Comparison of ENCODE assay signal across 1 cellular context in genomic region chr5:132410451-132411381, GRCh38.
A peak's percentile ranks its signal among the peaks of the same experiment; 100 is the strongest.
TF ChIP-seq lines count a peak whose summit lies in the region.

No MANE protein-coding gene starts in this region.

TF ChIP-seq in HepG2, 621 proteins besides CTCF, POLR2A, EP300 and RAD21 (continued from another document and continues in another):
- TF ChIP-seq, protein P1, sequence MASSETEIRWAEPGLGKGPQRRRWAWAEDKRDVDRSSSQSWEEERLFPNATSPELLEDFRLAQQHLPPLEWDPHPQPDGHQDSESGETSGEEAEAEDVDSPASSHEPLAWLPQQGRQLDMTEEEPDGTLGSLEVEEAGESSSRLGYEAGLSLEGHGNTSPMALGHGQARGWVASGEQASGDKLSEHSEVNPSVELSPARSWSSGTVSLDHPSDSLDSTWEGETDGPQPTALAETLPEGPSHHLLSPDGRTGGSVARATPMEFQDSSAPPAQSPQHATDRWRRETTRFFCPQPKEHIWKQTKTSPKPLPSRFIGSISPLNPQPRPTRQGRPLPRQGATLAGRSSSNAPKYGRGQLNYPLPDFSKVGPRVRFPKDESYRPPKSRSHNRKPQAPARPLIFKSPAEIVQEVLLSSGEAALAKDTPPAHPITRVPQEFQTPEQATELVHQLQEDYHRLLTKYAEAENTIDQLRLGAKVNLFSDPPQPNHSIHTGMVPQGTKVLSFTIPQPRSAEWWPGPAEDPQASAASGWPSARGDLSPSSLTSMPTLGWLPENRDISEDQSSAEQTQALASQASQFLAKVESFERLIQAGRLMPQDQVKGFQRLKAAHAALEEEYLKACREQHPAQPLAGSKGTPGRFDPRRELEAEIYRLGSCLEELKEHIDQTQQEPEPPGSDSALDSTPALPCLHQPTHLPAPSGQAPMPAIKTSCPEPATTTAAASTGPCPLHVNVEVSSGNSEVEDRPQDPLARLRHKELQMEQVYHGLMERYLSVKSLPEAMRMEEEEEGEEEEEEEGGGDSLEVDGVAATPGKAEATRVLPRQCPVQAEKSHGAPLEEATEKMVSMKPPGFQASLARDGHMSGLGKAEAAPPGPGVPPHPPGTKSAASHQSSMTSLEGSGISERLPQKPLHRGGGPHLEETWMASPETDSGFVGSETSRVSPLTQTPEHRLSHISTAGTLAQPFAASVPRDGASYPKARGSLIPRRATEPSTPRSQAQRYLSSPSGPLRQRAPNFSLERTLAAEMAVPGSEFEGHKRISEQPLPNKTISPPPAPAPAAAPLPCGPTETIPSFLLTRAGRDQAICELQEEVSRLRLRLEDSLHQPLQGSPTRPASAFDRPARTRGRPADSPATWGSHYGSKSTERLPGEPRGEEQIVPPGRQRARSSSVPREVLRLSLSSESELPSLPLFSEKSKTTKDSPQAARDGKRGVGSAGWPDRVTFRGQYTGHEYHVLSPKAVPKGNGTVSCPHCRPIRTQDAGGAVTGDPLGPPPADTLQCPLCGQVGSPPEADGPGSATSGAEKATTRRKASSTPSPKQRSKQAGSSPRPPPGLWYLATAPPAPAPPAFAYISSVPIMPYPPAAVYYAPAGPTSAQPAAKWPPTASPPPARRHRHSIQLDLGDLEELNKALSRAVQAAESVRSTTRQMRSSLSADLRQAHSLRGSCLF (CRISPR knock-in tag; IDR thresholded peaks at IDR 0.05; ENCODE audit: borderline replicate concordance): no peak
- TF ChIP-seq ZNF546 (CRISPR knock-in tag; conservative IDR thresholded peaks at IDR 0.05) (no peak; the same call in 1 of the 2 replicates), ZNF713 (CRISPR knock-in tag; IDR thresholded peaks at IDR 0.05) (no peak), PHF20 (CRISPR knock-in tag; IDR thresholded peaks at IDR 0.05) (peak; percentile 12; the same call in 1 of the 2 replicates), ZNF224 (CRISPR knock-in tag; IDR thresholded peaks at IDR 0.05) (0 out of 2 replicates have a peak, but pooled peaks have one; percentile 34), ZSCAN31 (CRISPR knock-in tag; IDR thresholded peaks at IDR 0.05; ENCODE audit: low read depth) (no peak), ZNF264 (CRISPR knock-in tag; IDR thresholded peaks at IDR 0.05) (no peak), CCDC6 (CRISPR knock-in tag; IDR thresholded peaks at IDR 0.05) (peak; percentile 92), NFE2L2 (IDR thresholded peaks at IDR 0.05; ENCODE audit: low read length) (no peak), SALL1 (CRISPR knock-in tag; IDR thresholded peaks at IDR 0.05) (peak; percentile 43; the same call in 1 of the 2 replicates), ZFP36L1 (CRISPR knock-in tag; IDR thresholded peaks at IDR 0.05) (no peak), ZNF274 (CRISPR knock-in tag; IDR thresholded peaks at IDR 0.05) (no peak), HNRNPL (IDR thresholded peaks at IDR 0.05; ENCODE audit: low read depth, low read length) (no peak), BRF2 (CRISPR knock-in tag; IDR thresholded peaks at IDR 0.05) (peak; percentile 74; the same call in 1 of the 2 replicates), AKAP8 (CRISPR knock-in tag; IDR thresholded peaks at IDR 0.05) (no peak), SATB2 (CRISPR knock-in tag; IDR thresholded peaks at IDR 0.05) (no peak), STAT5B (CRISPR knock-in tag; IDR thresholded peaks at IDR 0.05) (no peak), ARNT (IDR thresholded peaks at IDR 0.05) (no peak), CHD4 (IDR thresholded peaks at IDR 0.05; ENCODE audit: borderline replicate concordance, low read length) (no peak), HHEX (CRISPR knock-in tag; IDR thresholded peaks at IDR 0.05) (no peak), ZNF557 (CRISPR knock-in tag; IDR thresholded peaks at IDR 0.05) (peak; percentile 45; the same call in 1 of the 2 replicates), ATM (IDR thresholded peaks at IDR 0.05; ENCODE audit: borderline replicate concordance) (no peak), NFATC3 (CRISPR knock-in tag; IDR thresholded peaks at IDR 0.05) (0 out of 2 replicates have a peak, but pooled peaks have one; percentile 31), ZNF225 (CRISPR knock-in tag; IDR thresholded peaks at IDR 0.05) (no peak), HOXA9 (CRISPR knock-in tag; IDR thresholded peaks at IDR 0.05; ENCODE audit: borderline replicate concordance) (no peak), ZFP37 (CRISPR knock-in tag; IDR thresholded peaks at IDR 0.05; ENCODE audit: borderline replicate concordance) (no peak), ZFP36L2 (CRISPR knock-in tag; IDR thresholded peaks at IDR 0.05) (no peak), ZNF207 (IDR thresholded peaks at IDR 0.05; ENCODE audit: borderline replicate concordance) (no peak), ZBTB33 (CRISPR knock-in tag; IDR thresholded peaks at IDR 0.05) (no peak), ZNF788 (CRISPR knock-in tag; IDR thresholded peaks at IDR 0.05; ENCODE audit: borderline replicate concordance) (peak; percentile 32; the same call in 1 of the 2 replicates)
- TF ChIP-seq, protein P2, sequence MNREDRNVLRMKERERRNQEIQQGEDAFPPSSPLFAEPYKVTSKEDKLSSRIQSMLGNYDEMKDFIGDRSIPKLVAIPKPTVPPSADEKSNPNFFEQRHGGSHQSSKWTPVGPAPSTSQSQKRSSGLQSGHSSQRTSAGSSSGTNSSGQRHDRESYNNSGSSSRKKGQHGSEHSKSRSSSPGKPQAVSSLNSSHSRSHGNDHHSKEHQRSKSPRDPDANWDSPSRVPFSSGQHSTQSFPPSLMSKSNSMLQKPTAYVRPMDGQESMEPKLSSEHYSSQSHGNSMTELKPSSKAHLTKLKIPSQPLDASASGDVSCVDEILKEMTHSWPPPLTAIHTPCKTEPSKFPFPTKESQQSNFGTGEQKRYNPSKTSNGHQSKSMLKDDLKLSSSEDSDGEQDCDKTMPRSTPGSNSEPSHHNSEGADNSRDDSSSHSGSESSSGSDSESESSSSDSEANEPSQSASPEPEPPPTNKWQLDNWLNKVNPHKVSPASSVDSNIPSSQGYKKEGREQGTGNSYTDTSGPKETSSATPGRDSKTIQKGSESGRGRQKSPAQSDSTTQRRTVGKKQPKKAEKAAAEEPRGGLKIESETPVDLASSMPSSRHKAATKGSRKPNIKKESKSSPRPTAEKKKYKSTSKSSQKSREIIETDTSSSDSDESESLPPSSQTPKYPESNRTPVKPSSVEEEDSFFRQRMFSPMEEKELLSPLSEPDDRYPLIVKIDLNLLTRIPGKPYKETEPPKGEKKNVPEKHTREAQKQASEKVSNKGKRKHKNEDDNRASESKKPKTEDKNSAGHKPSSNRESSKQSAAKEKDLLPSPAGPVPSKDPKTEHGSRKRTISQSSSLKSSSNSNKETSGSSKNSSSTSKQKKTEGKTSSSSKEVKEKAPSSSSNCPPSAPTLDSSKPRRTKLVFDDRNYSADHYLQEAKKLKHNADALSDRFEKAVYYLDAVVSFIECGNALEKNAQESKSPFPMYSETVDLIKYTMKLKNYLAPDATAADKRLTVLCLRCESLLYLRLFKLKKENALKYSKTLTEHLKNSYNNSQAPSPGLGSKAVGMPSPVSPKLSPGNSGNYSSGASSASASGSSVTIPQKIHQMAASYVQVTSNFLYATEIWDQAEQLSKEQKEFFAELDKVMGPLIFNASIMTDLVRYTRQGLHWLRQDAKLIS (CRISPR knock-in tag; IDR thresholded peaks at IDR 0.05): no peak
- TF ChIP-seq, protein P3, sequence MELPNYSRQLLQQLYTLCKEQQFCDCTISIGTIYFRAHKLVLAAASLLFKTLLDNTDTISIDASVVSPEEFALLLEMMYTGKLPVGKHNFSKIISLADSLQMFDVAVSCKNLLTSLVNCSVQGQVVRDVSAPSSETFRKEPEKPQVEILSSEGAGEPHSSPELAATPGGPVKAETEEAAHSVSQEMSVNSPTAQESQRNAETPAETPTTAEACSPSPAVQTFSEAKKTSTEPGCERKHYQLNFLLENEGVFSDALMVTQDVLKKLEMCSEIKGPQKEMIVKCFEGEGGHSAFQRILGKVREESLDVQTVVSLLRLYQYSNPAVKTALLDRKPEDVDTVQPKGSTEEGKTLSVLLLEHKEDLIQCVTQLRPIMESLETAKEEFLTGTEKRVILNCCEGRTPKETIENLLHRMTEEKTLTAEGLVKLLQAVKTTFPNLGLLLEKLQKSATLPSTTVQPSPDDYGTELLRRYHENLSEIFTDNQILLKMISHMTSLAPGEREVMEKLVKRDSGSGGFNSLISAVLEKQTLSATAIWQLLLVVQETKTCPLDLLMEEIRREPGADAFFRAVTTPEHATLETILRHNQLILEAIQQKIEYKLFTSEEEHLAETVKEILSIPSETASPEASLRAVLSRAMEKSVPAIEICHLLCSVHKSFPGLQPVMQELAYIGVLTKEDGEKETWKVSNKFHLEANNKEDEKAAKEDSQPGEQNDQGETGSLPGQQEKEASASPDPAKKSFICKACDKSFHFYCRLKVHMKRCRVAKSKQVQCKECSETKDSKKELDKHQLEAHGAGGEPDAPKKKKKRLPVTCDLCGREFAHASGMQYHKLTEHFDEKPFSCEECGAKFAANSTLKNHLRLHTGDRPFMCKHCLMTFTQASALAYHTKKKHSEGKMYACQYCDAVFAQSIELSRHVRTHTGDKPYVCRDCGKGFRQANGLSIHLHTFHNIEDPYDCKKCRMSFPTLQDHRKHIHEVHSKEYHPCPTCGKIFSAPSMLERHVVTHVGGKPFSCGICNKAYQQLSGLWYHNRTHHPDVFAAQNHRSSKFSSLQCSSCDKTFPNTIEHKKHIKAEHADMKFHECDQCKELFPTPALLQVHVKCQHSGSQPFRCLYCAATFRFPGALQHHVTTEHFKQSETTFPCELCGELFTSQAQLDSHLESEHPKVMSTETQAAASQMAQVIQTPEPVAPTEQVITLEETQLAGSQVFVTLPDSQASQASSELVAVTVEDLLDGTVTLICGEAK (IDR thresholded peaks at IDR 0.05): no peak
- TF ChIP-seq, protein P3 (CRISPR knock-in tag; IDR thresholded peaks at IDR 0.05): peak; percentile 29; the same call in 1 of the 2 replicates
- TF ChIP-seq, protein P4, sequence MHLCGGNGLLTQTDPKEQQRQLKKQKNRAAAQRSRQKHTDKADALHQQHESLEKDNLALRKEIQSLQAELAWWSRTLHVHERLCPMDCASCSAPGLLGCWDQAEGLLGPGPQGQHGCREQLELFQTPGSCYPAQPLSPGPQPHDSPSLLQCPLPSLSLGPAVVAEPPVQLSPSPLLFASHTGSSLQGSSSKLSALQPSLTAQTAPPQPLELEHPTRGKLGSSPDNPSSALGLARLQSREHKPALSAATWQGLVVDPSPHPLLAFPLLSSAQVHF (CRISPR knock-in tag; IDR thresholded peaks at IDR 0.05): no peak
- TF ChIP-seq, protein P5, sequence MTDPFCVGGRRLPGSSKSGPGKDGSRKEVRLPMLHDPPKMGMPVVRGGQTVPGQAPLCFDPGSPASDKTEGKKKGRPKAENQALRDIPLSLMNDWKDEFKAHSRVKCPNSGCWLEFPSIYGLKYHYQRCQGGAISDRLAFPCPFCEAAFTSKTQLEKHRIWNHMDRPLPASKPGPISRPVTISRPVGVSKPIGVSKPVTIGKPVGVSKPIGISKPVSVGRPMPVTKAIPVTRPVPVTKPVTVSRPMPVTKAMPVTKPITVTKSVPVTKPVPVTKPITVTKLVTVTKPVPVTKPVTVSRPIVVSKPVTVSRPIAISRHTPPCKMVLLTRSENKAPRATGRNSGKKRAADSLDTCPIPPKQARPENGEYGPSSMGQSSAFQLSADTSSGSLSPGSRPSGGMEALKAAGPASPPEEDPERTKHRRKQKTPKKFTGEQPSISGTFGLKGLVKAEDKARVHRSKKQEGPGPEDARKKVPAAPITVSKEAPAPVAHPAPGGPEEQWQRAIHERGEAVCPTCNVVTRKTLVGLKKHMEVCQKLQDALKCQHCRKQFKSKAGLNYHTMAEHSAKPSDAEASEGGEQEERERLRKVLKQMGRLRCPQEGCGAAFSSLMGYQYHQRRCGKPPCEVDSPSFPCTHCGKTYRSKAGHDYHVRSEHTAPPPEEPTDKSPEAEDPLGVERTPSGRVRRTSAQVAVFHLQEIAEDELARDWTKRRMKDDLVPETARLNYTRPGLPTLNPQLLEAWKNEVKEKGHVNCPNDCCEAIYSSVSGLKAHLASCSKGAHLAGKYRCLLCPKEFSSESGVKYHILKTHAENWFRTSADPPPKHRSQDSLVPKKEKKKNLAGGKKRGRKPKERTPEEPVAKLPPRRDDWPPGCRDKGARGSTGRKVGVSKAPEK (CRISPR knock-in tag; IDR thresholded peaks at IDR 0.05; ENCODE audit: borderline replicate concordance): no peak
